Comparison of ENCODE assay signal across 1 cellular context in the genomic region with DNA sequence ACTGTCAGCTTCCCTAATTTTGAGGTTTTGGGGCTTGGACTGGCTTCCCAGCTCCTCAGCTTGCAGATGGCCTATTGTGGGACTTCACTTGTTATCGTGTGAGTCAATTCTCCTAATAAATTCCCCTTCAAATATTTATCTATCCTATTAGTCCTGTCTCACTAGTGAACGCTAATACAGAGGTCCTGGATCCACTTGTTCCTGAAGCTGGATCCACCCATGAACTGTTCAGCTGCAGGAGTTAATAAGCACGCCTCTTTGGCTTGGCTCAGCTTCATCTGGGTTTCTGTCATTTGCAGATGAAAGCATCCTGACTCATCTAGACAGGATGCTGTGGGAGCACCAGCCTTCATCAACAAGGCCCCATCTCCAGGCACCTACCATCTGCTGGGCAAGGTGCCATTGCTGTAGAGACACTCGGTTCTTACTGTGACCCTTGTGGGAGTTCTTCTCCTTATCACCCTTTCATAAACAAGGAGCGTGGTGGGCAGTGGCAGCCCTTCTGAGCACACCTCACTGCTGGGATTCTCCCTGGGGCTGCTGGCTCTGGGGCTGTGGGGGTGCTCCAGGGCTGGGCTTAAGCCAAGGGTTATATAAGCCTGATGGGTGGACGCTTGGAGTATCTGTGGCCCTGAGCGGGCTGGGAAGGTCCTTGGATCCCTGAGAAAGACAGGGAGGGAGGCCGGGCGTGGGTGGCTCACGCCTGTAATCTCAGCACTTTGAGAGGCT.
A peak's percentile ranks its signal among the peaks of the same experiment; 100 is the strongest.
TF ChIP-seq lines count a peak whose summit lies in the region.

No MANE protein-coding gene starts in this region.

TF ChIP-seq in GM12878, 131 proteins besides CTCF, POLR2A, EP300 and RAD21:
- TF ChIP-seq YY1 (IDR thresholded peaks at IDR 0.05; ENCODE audit: low read depth, low read length) = 0 out of 2 replicates have a peak, but pooled peaks have one; percentile 15
- TF ChIP-seq HDAC6 (IDR thresholded peaks at IDR 0.05; ENCODE audit: unreplicated experiment) = no peak
- TF ChIP-seq, protein P1, sequence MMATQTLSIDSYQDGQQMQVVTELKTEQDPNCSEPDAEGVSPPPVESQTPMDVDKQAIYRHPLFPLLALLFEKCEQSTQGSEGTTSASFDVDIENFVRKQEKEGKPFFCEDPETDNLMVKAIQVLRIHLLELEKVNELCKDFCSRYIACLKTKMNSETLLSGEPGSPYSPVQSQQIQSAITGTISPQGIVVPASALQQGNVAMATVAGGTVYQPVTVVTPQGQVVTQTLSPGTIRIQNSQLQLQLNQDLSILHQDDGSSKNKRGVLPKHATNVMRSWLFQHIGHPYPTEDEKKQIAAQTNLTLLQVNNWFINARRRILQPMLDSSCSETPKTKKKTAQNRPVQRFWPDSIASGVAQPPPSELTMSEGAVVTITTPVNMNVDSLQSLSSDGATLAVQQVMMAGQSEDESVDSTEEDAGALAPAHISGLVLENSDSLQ (IDR thresholded peaks at IDR 0.05) = no peak
- TF ChIP-seq RUNX3 (IDR thresholded peaks at IDR 0.05; ENCODE audit: low read length) = peak; percentile 33; the same call in 1 of the 2 replicates
